ENCODE assay signal across 8 cellular contexts in the genomic region with DNA sequence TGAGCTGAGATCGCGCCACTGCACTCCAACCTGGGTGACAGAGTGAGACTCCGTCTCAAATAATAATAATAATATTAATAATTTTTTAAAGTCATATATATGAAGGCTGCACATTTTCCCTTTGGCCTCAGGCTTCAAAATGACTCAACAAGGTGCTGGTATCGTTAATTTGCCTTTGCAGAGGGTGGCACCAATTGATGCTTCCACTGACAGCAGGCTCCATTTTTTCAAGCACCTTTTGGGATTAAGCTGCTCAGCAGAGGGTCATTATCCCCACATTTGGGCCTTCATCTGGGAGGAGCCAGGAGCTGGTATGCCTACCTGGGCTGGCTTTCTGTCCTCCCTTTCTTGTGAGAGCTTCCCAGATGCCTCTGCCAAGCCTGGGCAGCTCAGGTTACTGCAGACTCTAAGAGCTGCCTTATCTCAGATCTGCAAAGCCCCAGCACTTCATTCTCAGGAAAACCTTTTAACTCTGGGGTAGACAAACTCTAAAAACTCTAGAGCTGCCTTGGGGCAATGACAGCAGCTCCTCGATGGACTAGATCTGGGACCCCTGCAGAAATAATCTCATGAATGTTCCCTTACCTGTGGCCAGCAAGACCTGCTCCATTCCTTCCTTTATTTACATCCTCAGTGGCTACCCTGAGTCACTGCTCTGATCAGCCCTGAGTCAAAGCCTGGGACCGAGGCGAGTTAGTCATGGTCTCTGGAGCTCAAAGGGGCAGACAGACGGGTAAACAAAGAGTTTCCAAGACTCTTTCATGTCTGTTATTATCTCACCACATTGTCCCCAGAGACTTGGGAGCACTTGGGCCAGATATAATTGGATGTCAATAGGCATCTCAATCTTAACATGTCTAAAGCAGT.
A peak's percentile ranks its signal among the peaks of the same experiment; 100 is the strongest.
DNase-seq lines count a peak whose midpoint lies in the region; ATAC-seq and TF ChIP-seq lines count a peak whose summit lies in the region.

No MANE protein-coding gene starts in this region.

- peak; percentile 57 to 64 for ATAC-seq in activated naive CD4-positive, alpha-beta T cell treated with anti-CD3 and anti-CD28 coated beads, Interleukin-2, amount 50 U/mL, for 72 hours
- no peak for ATAC-seq in HG02884 (IDR thresholded peaks at IDR 0.05; ENCODE audit: unreplicated experiment)

- DNase-seq in activated naive CD4-positive, alpha-beta T cell treated with anti-CD3 and anti-CD28 coated beads, Interleukin-2, amount 50 U/mL, for 72 hours (ENCODE audit: low spot score in 2 of 2): no peak
- no peak for DNase-seq in activated naive CD4-positive, alpha-beta T cell (lab: John Stamatoyannopoulos, UW)
- peak; percentile 34 for DNase-seq in NCI-H526 treated with DMSO at 0.1 percent for 48 hours (lab: John Stamatoyannopoulos, UW)
- DNase-seq in epithelial cell of proximal tubule (ENCODE audit: low read depth): peak; percentile 44
- DNase-seq in type B pancreatic cell (ENCODE audit: extremely low spot score, unreplicated experiment): peak; percentile 52
- DNase-seq in activated CD8-positive, alpha-beta memory T cell treated with anti-CD3 and anti-CD28 coated beads, Interleukin-2, amount 50 U/mL, for 4 hours: no peak
- no peak for DNase-seq in tibial artery

- H3K27me3 Mint-ChIP-seq in type B pancreatic cell: peaks cover 10% of the 10 kb centered on the region

- no peaks in the 10 kb centered on the region for H3K36me3 ChIP-seq in tibial artery

- no peaks in the 10 kb centered on the region for H3K36me3 Mint-ChIP-seq in activated naive CD4-positive, alpha-beta T cell treated with anti-CD3 and anti-CD28 coated beads, Interleukin-2, amount 50 U/mL, for 72 hours
- no peaks in the 10 kb centered on the region for H3K36me3 Mint-ChIP-seq in type B pancreatic cell

- H3K4me1 Mint-ChIP-seq in type B pancreatic cell (ENCODE audit: unreplicated experiment): peaks cover 19% of the 10 kb centered on the region

- no peak overlapping the region for H3K27ac Mint-ChIP-seq in activated naive CD4-positive, alpha-beta T cell treated with anti-CD3 and anti-CD28 coated beads, Interleukin-2, amount 50 U/mL, for 72 hours
- H3K27ac Mint-ChIP-seq in type B pancreatic cell: peak overlapping the region; percentile 23

- H3K9me3 ChIP-seq in tibial artery: no peaks in the 10 kb centered on the region

- H3K4me3 ChIP-seq in epithelial cell of proximal tubule (ENCODE audit: low read depth, low read length) (no peak overlapping the region), tibial artery (no peak overlapping the region)

- TF ChIP-seq CTCF in epithelial cell of proximal tubule (conservative IDR thresholded peaks at IDR 0.05; ENCODE audit: low read depth, low read length) (no peak), type B pancreatic cell (conservative IDR thresholded peaks at IDR 0.05) (no peak), tibial artery (IDR thresholded peaks at IDR 0.05) (no peak)

- peaks cover 0 to 43% of the 10 kb centered on the region in 2 donors for H3K27me3 ChIP-seq in tibial artery

- H3K4me1 ChIP-seq in tibial artery: peaks cover 0 to 10% (median 3%) of the 10 kb centered on the region in 4 donors

- H3K4me3 Mint-ChIP-seq in type B pancreatic cell: no peak overlapping the region

- no peak overlapping the region for H3K27ac ChIP-seq in tibial artery

- no peaks in the 10 kb centered on the region for H3K9me3 Mint-ChIP-seq in activated naive CD4-positive, alpha-beta T cell treated with anti-CD3 and anti-CD28 coated beads, Interleukin-2, amount 50 U/mL, for 72 hours
- no peaks in the 10 kb centered on the region for H3K9me3 Mint-ChIP-seq in type B pancreatic cell

- intact Hi-C loops in tibial artery (cut with DNase I; ENCODE audit: low total_unique reads): no loop called here

Comparison
In these comparisons a context has a peak if more than half of its experiments do, and no peak if none do; other contexts are left out.
1. DNase-seq: peak in NCI-H526 treated with DMSO at 0.1 percent for 48 hours (single experiment), epithelial cell of proximal tubule (single experiment) and type B pancreatic cell (single experiment); none in activated naive CD4-positive, alpha-beta T cell treated with anti-CD3 and anti-CD28 coated beads, Interleukin-2, amount 50 U/mL, for 72 hours (0 of 2), activated naive CD4-positive, alpha-beta T cell (0 of 4), activated CD8-positive, alpha-beta memory T cell treated with anti-CD3 and anti-CD28 coated beads, Interleukin-2, amount 50 U/mL, for 4 hours (single experiment) and tibial artery (0 of 2).